Comparison of ENCODE assay signal across 9 cellular contexts in the genomic region with DNA sequence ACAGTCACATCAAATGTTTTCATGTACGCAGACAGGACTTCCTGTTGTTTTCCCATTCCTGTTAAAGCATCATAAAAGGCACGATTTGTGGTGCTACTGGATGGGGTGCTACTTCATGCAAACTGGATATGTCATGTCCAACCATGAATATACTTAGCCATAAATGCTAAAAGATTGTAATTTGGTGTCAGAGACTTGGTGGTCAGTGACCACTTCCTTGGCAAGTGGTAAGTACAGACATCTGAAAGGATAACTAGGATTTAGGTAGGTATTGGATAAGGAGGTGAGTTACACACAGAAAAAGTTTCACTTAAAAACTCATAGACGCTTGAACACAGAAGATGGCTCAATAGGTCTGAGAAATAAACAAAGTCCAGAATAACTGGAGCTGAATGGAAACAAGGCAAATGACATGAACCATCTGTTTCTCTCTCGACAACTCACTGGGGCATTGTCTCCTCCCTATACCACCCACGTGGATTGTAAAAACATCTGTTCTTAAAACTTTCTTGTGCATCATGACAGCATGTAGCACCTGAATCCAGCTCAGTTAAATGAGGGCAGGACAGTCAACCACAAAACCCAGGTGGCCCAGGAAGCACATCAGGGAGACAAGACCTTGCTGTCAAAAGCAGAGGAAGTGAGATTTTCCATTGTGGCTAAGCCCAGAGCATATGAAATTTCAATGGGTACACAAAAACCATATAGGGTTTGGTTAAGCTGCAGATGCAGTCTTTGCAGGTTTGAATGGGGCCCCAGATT. TPM values are rescaled to one million over a fixed set of nuclear protein-coding genes. Genes with fewer than 3 reads are reported as not detected.
DNase-seq lines count a peak whose midpoint lies in the region; ATAC-seq lines count a peak whose summit lies in the region.
"Had no signal": no experiment of that assay in that cellular context is flagged by ENCODE, and none has a peak within 500 bp of the region (broad histone marks: within the 10 kb centered on the region; RNA-seq: fewer than 3 reads in every experiment).

No MANE protein-coding gene starts in this region.

- H3K9me3 ChIP-seq in T-helper 17 cell (ENCODE audit: control insufficient read depth, low read length, poor library complexity, severe bottlenecking), result no peaks in the 10 kb centered on the region

- peak overlapping the region; percentile 55 for H3K27ac Mint-ChIP-seq in T-helper 17 cell

- ATAC-seq in HG02759 (IDR thresholded peaks at IDR 0.05; ENCODE audit: unreplicated experiment) (peak; percentile 85), T-helper 17 cell (peak; percentile 77), sciatic nerve (peak; percentile 88)

- H3K27me3 Mint-ChIP-seq in T-helper 17 cell, result no peaks in the 10 kb centered on the region

- H3K4me3 Mint-ChIP-seq in T-helper 17 cell, result peak overlapping the region; percentile 33

- H3K36me3 Mint-ChIP-seq in T-helper 17 cell (ENCODE audit: low read depth), result no peaks in the 10 kb centered on the region

- DNase-seq in DMS 273 (lab: John Stamatoyannopoulos, UW; ENCODE audit: unreplicated experiment), result peak; percentile 12
- no peak for DNase-seq in DMS 273 treated with DMSO at 0.1 percent for 48 hours (lab: John Stamatoyannopoulos, UW)
- DNase-seq in T-helper 17 cell, result no peak
- no peak for DNase-seq in sciatic nerve (ENCODE audit: low spot score)
- no peak for DNase-seq in SHP77 (lab: John Stamatoyannopoulos, UW)
- no peak for DNase-seq in A172 (ENCODE audit: low spot score)
- no peak for DNase-seq in nucleus accumbens (lab: John Stamatoyannopoulos, UW)

- intact Hi-C loops in sciatic nerve (cut with DNase I), result no loop called here

- peaks cover 26% of the 10 kb centered on the region for H3K4me1 Mint-ChIP-seq in T-helper 17 cell

RNA-seq across cellular contexts. Expression of gene IGLL5, which starts 22.1 kb away (rescaled TPM):
- total RNA-seq in T-helper 17 cell (1 to 10 TPM in 1 of 2 donors, not detected in 1; 1.9 TPM), sciatic nerve (0.62 TPM)
- not detected in 2 replicates for total RNA-seq in A172 (2014; rRNA removed; shearing (Covaris generic))
- total RNA-seq: H1 had no signal
